In genomic region chr18:63119647-63120046, GRCh38 we compare ENCODE assay signal across 9 cellular contexts.
DNase-seq lines count a peak whose midpoint lies in the region; ATAC-seq and TF ChIP-seq lines count a peak whose summit lies in the region.
"Had no signal": no experiment of that assay in that cellular context is flagged by ENCODE, and none has a peak within 500 bp of the region (broad histone marks: within the 10 kb centered on the region; RNA-seq: fewer than 3 reads in every experiment).

No MANE protein-coding gene starts in this region.

- no peak overlapping the region for H2BK20ac ChIP-seq in H9 (ENCODE audit: low read depth, low read length, poor library complexity, severe bottlenecking)

- no peak overlapping the region for H3K18ac ChIP-seq in H9 (ENCODE audit: insufficient read length, low read depth, low read length)

- no peak overlapping the region for H3T11ph ChIP-seq in H9 (ENCODE audit: low read length)

- H3K9me2 ChIP-seq in OCI-LY7 (ENCODE audit: insufficient read depth, low read length) = no peaks in the 10 kb centered on the region

- in situ Hi-C loops in Caki2 (cut with HindIII; ENCODE audit: low pct_unique_long_range_greater_than_20kb, low sequenced_read_pairs) = no loop called here

- no peak overlapping the region for H3K4me3 Mint-ChIP-seq in H9
- H3K4me3 Mint-ChIP-seq: natural killer cell had no signal

- no peaks in the 10 kb centered on the region for H3K36me3 Mint-ChIP-seq in H9 (ENCODE audit: insufficient read depth in 1 of 3, low read depth in 3 of 3)
- H3K36me3 Mint-ChIP-seq: natural killer cell had no signal

- no peaks in the 10 kb centered on the region for H3K23me2 ChIP-seq in H9 (ENCODE audit: insufficient read length, low read depth, low read length, poor library complexity, severe bottlenecking)

- H4K20me1 ChIP-seq in H9 (ENCODE audit: control insufficient read depth, insufficient read depth, insufficient read length) = no peaks in the 10 kb centered on the region
- H4K20me1 ChIP-seq in OCI-LY7 (ENCODE audit: insufficient read depth, low read length) = no peaks in the 10 kb centered on the region

- no peaks in the 10 kb centered on the region for H3K9me3 ChIP-seq in H9 (ENCODE audit: control insufficient read depth, low read depth, low read length)
- no peaks in the 10 kb centered on the region for H3K9me3 ChIP-seq in OCI-LY7 (ENCODE audit: low read length)

- CTCF ChIA-PET in OCI-LY7 (lab: Charles Lee; ENCODE audit: unreplicated experiment) = no interaction called here

- no peak overlapping the region for H3K27ac ChIP-seq in H9 (ENCODE audit: insufficient read length, low read depth, low read length)
- H3K27ac ChIP-seq in OCI-LY7 (ENCODE audit: low read depth, low read length, poor library complexity, severe bottlenecking) = no peak overlapping the region

- H3K36me3 ChIP-seq in OCI-LY7 (ENCODE audit: insufficient read depth, low read length) = no peaks in the 10 kb centered on the region

- H2BK5ac ChIP-seq in H9 (ENCODE audit: insufficient read length, low read length) = no peak overlapping the region

- no peak overlapping the region for H4K91ac ChIP-seq in H9 (ENCODE audit: insufficient read length, low read depth, low read length)

- H3K79me1 ChIP-seq in H9 (ENCODE audit: insufficient read depth, low read depth, low read length, poor library complexity, severe bottlenecking) = no peaks in the 10 kb centered on the region

- peaks cover 8% of the 10 kb centered on the region for H3K27me3 Mint-ChIP-seq in H9 (ENCODE audit: low read depth)

- WGBS in H9 (ENCODE audit: extremely low coverage, insufficient read length, low lambda C conversion rate) = no CpG with 5 or more reads among the region's 3 CpGs

- no peak overlapping the region for H3K4me3 ChIP-seq in OCI-LY7 (ENCODE audit: low read depth, low read length, poor library complexity, severe bottlenecking)
- H3K4me3 ChIP-seq in choroid plexus epithelial cell (ENCODE audit: low read depth, low read length) = no peak overlapping the region

- H3K56ac ChIP-seq in H9 (ENCODE audit: insufficient read length, low read depth, low read length) = no peak overlapping the region

- H2AK5ac ChIP-seq in H9 (ENCODE audit: insufficient read length, low read length) = no peak overlapping the region

- DNase-seq in Caki2 (ENCODE audit: low read depth) = peak; percentile 21
- DNase-seq in H9 = peak; percentile 45
- no peak for DNase-seq in OCI-LY7 (ENCODE audit: low spot score)
- peak; percentile 25 for DNase-seq in choroid plexus epithelial cell (ENCODE audit: low read depth)
- DNase-seq in myocyte (ENCODE audit: low read depth) = peak; percentile 37
- DNase-seq in ecto neural progenitor cell (ENCODE audit: low spot score) = no peak
- DNase-seq in activated gamma-delta T cell treated with Interleukin-2 at 50 U/mL for 16 hours = no peak
- DNase-seq: natural killer cell had no signal

- H2BK15ac ChIP-seq in H9 (ENCODE audit: low read depth, low read length) = no peak overlapping the region

- no peak overlapping the region for H3K27ac Mint-ChIP-seq in H9
- H3K27ac Mint-ChIP-seq: natural killer cell had no signal

- H3K4me1 ChIP-seq in H9 (ENCODE audit: insufficient read depth, low read length) (no peaks in the 10 kb centered on the region), OCI-LY7 (ENCODE audit: insufficient read depth, low read length, poor library complexity, severe bottlenecking) (no peaks in the 10 kb centered on the region)

- H4K8ac ChIP-seq in H9 (replicated peaks; ENCODE audit: insufficient read length, low read depth, low read length) = no peak overlapping the region

- H3K9ac ChIP-seq in H9 (ENCODE audit: extremely low read depth, insufficient read length, low read length) = no peak overlapping the region

- H3K9me3 Mint-ChIP-seq in H9 = no peaks in the 10 kb centered on the region
- H3K9me3 Mint-ChIP-seq: natural killer cell had no signal

- H3K14ac ChIP-seq in H9 (ENCODE audit: insufficient read depth, low read length) = no peak overlapping the region

- no peak overlapping the region for H2BK12ac ChIP-seq in H9 (ENCODE audit: insufficient read length, low read depth, low read length)

- H3K79me2 ChIP-seq in H9 (ENCODE audit: insufficient read depth, low read length) (no peaks in the 10 kb centered on the region), OCI-LY7 (ENCODE audit: insufficient read depth, low read depth, low read length) (no peaks in the 10 kb centered on the region)

- POLR2A ChIA-PET in OCI-LY7 (lab: Charles Lee) = no interaction called here

- H3K23ac ChIP-seq in H9 (ENCODE audit: insufficient read length, low read depth, low read length) = no peak overlapping the region

- no peaks in the 10 kb centered on the region for H3K27me3 ChIP-seq in H9 (ENCODE audit: insufficient read depth, low read length)

- intact Hi-C loops in OCI-LY7 (cut with micrococcal nuclease; ENCODE audit: unreplicated experiment) = loop anchor here (5.0 kb wide), 1 partner anchor 203 kb away; no protein-coding TSS in a partner anchor

- TF ChIP-seq CTCF in H9 (conservative IDR thresholded peaks at IDR 0.05) = peak; percentile 66
- peak; percentile 63 for TF ChIP-seq CTCF in OCI-LY7 (conservative IDR thresholded peaks at IDR 0.05; ENCODE audit: low read length)
- TF ChIP-seq CTCF in choroid plexus epithelial cell (conservative IDR thresholded peaks at IDR 0.05; ENCODE audit: low read depth, low read length) = peak; percentile 56

- no peak overlapping the region for H2BK120ac ChIP-seq in H9 (ENCODE audit: low read depth, low read length, poor library complexity, severe bottlenecking)

- no peak for ATAC-seq in HG02840 (IDR thresholded peaks at IDR 0.05; ENCODE audit: low FRiP score, unreplicated experiment)

- H4K5ac ChIP-seq in H9 (ENCODE audit: insufficient read length, low read depth, low read length) = no peak overlapping the region

- no TSS peak for BruUV-seq in OCI-LY7 (replicated peaks; lab: Mats Ljungman, UMichigan)

- H3K4ac ChIP-seq in H9 (ENCODE audit: low read depth, low read length) = no peak overlapping the region

- peaks cover 0 to 5% of the 10 kb centered on the region in 2 experiments; a peak in 1 of 4 replicates for H3K4me1 Mint-ChIP-seq in H9

- no peak overlapping the region for H2AFZ ChIP-seq in H9 (ENCODE audit: low read length)
- no peak overlapping the region for H2AFZ ChIP-seq in OCI-LY7 (ENCODE audit: low read length)

- H3K4me2 ChIP-seq in H9 (ENCODE audit: insufficient read depth, insufficient read length, low read length) (no peak overlapping the region), OCI-LY7 (ENCODE audit: low read length) (no peak overlapping the region)

Comparison
In these comparisons a context has a peak if more than half of its experiments do, and no peak if none do; other contexts are left out.
1. DNase-seq: peak in Caki2 (single experiment), H9 (single experiment), choroid plexus epithelial cell (single experiment) and myocyte (single experiment); none in OCI-LY7 (single experiment), ecto neural progenitor cell (single experiment) and activated gamma-delta T cell treated with Interleukin-2 at 50 U/mL for 16 hours (single experiment).
2. Peak in every context shown above with its lines, with median percentiles within 50 percentile points of each other: CTCF ChIP-seq.